28 cellular contexts compared by ENCODE assay signal in the genomic region with DNA sequence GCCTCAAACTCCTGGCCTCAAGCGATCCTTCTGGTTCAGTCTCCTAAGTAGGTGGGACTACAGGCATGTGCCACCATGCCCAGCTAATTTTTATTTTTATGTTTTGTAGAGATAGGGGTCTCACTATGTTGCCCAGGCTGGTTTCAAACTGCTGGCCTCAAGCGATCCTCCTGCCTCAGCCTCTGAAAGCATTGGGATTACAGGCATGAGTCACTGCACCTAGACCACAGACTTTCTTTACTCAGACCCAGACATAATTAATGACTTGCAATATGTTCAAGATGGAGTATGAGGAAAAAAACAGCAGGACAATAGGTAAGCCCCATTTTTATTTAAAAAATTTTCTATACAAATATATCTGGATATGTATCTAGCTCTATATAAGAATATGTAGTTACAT. TPM values are rescaled to one million over a fixed set of nuclear protein-coding genes. Genes with fewer than 3 reads are reported as not detected.
DNase-seq lines count a peak whose midpoint lies in the region; ATAC-seq, FAIRE-seq and TF ChIP-seq lines count a peak whose summit lies in the region.
"Had no signal": no experiment of that assay in that cellular context is flagged by ENCODE, and none has a peak within 500 bp of the region (broad histone marks: within the 10 kb centered on the region; RNA-seq: fewer than 3 reads in every experiment).

No MANE protein-coding gene starts in this region.

- H3K9ac ChIP-seq in smooth muscle cell (ENCODE audit: low read depth) = no peak overlapping the region

- no peaks in the 10 kb centered on the region for H3F3A ChIP-seq in smooth muscle cell (ENCODE audit: low read depth)

- H3K36me3 ChIP-seq in pancreas = no peaks in the 10 kb centered on the region
- H3K36me3 ChIP-seq in smooth muscle cell (ENCODE audit: low read depth) = no peaks in the 10 kb centered on the region
- H3K36me3 ChIP-seq: BE2C, MG63 had no signal

- DNase-seq in A172 (ENCODE audit: low spot score) (peak; percentile 11), NCI-H69 (lab: John Stamatoyannopoulos, UW) (peak; percentile 1), fibroblast of mammary gland (ENCODE audit: low read depth) (peak; percentile 21), pancreas (no peak), smooth muscle cell (lab: John Stamatoyannopoulos, UW; ENCODE audit: unreplicated experiment) (no peak), occipital lobe (lab: John Stamatoyannopoulos, UW) (no peak)
- DNase-seq: ACHN; BE2C; CD8-positive, alpha-beta memory T cell; DMS 273 treated with DMSO at 0.1 percent for 48 hours; DMS79; GF-D8; KBM-7; MG63; NCI-H1417; NCI-H1694; NCI-H2029 treated with DMSO at 0.1 percent for 48 hours; NCI-H446 treated with DMSO at 0.1 percent for 48 hours; NCI-H526; SHP77 treated with DMSO at 0.1 percent for 48 hours had no signal

- H2AFZ ChIP-seq in smooth muscle cell (ENCODE audit: low read depth) = no peak overlapping the region

- no peak for TF ChIP-seq CTCF in fibroblast of mammary gland (conservative IDR thresholded peaks at IDR 0.05; ENCODE audit: control insufficient read depth, insufficient read depth, low read depth, low read length)
- TF ChIP-seq CTCF in pancreas (IDR thresholded peaks at IDR 0.05) = no peak
- no peak for TF ChIP-seq CTCF in smooth muscle cell (IDR thresholded peaks at IDR 0.05; ENCODE audit: borderline replicate concordance, insufficient read depth, poor library complexity, severe bottlenecking)

- WGBS in pancreas, 2 donors = 93 to 94% methylated on average over 2 of the region's 2 CpGs
- WGBS in smooth muscle cell (ENCODE audit: low lambda C conversion rate) = 86% methylated on average over 2 of the region's 2 CpGs

- peaks cover 10 to 30% (median 17%) of the 10 kb centered on the region in 3 donors for H3K4me1 ChIP-seq in pancreas
- H3K4me1 ChIP-seq in smooth muscle cell (ENCODE audit: low read depth) = peaks cover under 1% of the 10 kb centered on the region

- H3K4me2 ChIP-seq in smooth muscle cell = no peak overlapping the region

- intact Hi-C loops in pancreas (cut with DNase I) = no loop called here

- H3K27me3 ChIP-seq in pancreas (no peaks in the 10 kb centered on the region), smooth muscle cell (ENCODE audit: low read depth) (no peaks in the 10 kb centered on the region)
- H3K27me3 ChIP-seq: BE2C, MG63 had no signal

- no peak for ATAC-seq in pancreas
- ATAC-seq in GM21723 (IDR thresholded peaks at IDR 0.05; ENCODE audit: unreplicated experiment) = no peak
- no peak for ATAC-seq in HG03108 (IDR thresholded peaks at IDR 0.05; ENCODE audit: unreplicated experiment)
- ATAC-seq: HCT116 had no signal

- no peak for FAIRE-seq in pancreas (lab: Jason Lieb, UNC)
- FAIRE-seq: GM12891, H1, HTR-8/SVneo had no signal

- no peaks in the 10 kb centered on the region for H3K9me3 ChIP-seq in pancreas
- H3K9me3 ChIP-seq in smooth muscle cell (replicated peaks; ENCODE audit: low read depth) = no peaks in the 10 kb centered on the region
- H3K9me3 ChIP-seq: BE2C, MG63 had no signal

- H3K79me2 ChIP-seq in smooth muscle cell (ENCODE audit: low read depth) = peaks cover 99% of the 10 kb centered on the region

- H3K4me3 ChIP-seq in fibroblast of mammary gland (ENCODE audit: control insufficient read depth, low read depth, low read length) (no peak overlapping the region), pancreas (no peak overlapping the region), smooth muscle cell (no peak overlapping the region)
- H3K4me3 ChIP-seq: MG63 had no signal

- H3K27ac ChIP-seq in pancreas (peak overlapping the region in 3 of 4 donors; percentile 46 to 68 (median 63)), smooth muscle cell (ENCODE audit: low read depth) (no peak overlapping the region)
- H3K27ac ChIP-seq: 22Rv1 had no signal

- H4K20me1 ChIP-seq in smooth muscle cell (ENCODE audit: low read depth) = peaks cover 98% of the 10 kb centered on the region

RNA-seq across cellular contexts. Expression of gene KANK4, which starts 13.2 kb away (rescaled TPM):
- 0.09 TPM in 1 of 2 replicates, not detected in the other for total RNA-seq in A172 (2014; rRNA removed; shearing (Covaris generic))
- total RNA-seq in pancreas (10 to 100 TPM in 2 of 6 donors, 1 to 10 TPM in 4; 7.1 to 12.5 (median 9.1) TPM), smooth muscle cell (69.2 and 74.3 TPM in 2 replicates), occipital lobe (0.47 TPM)
- polyA plus RNA-seq in pancreas (1 to 10 TPM; 2.4 to 4.6 TPM), smooth muscle cell (72.4 and 77.8 TPM in 2 replicates)
- total RNA-seq: CD8-positive, alpha-beta memory T cell had no signal
- polyA plus RNA-seq: CD14-positive monocyte; CD8-positive, alpha-beta memory T cell had no signal

Comparison
In these comparisons a context has a peak if more than half of its experiments do, and no peak if none do; other contexts are left out.
1. DNase-seq: peak in A172 (single experiment), NCI-H69 (single experiment) and fibroblast of mammary gland (single experiment); none in pancreas (0 of 6), smooth muscle cell (single experiment) and occipital lobe (single experiment).